In the genomic region with DNA sequence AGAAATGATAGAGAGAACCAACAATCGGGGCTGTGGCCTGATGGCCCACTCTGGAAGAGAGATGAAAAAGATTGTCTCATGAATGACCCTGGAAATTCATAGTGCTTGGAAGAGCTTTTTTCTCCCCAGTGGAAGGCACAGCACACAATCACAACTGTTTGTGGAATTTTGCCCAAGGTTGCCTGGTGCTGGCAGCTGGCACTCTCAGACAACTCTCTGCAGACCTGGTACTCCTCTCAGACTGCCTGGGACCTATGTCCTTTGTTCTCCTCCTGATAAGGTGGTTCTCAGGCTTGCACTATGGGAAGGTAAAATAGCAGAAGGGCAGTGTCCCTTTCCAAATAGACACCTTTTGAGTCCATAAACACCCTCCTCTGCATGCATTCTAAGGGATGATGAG, we compare ENCODE assay signal across 24 cellular contexts.
"Had no signal": no experiment of that assay in that cellular context is flagged by ENCODE, and none has a peak within 500 bp of the region (broad histone marks: within the 10 kb centered on the region; RNA-seq: fewer than 3 reads in every experiment).

No MANE protein-coding gene starts in this region.

- H3K9me3 ChIP-seq: colonic mucosa, esophagus muscularis mucosa, gastrocnemius medialis, heart left ventricle, left ventricle myocardium inferior, lower lobe of right lung, mucosa of descending colon had no signal

- H2AFZ ChIP-seq: hepatocyte had no signal

- H3K4me3 ChIP-seq: colonic mucosa, esophagus muscularis mucosa, gastrocnemius medialis, heart left ventricle, hepatocyte, left ventricle myocardium inferior, lower lobe of right lung, mucosa of descending colon had no signal

- H3K79me2 ChIP-seq: hepatocyte had no signal

- ATAC-seq: effector memory CD8-positive, alpha-beta T cell; gastrocnemius medialis; heart left ventricle; left colon; left lobe of liver; lower lobe of right lung; mucosa of descending colon had no signal

- H3K4me1 ChIP-seq: colonic mucosa, esophagus muscularis mucosa, gastrocnemius medialis, lower lobe of right lung had no signal

- DNase-seq: colonic mucosa; cortex of kidney; effector CD8-positive, alpha-beta T cell; effector memory CD8-positive, alpha-beta T cell; endodermal cell; foreskin melanocyte; gastrocnemius medialis; heart left ventricle; hypothalamus; immature natural killer cell; islet precursor cell; kidney; kidney glomerular epithelial cell; left colon; left ventricle myocardium inferior; lower lobe of right lung; mesenchymal stem cell; mucosa of descending colon; naive B cell had no signal

- H3K27ac ChIP-seq: colonic mucosa, epithelial cell of prostate, esophagus muscularis mucosa, gastrocnemius medialis, heart left ventricle, hepatocyte, left ventricle myocardium inferior, lower lobe of right lung had no signal

- H3K36me3 ChIP-seq: colonic mucosa, esophagus muscularis mucosa, gastrocnemius medialis, heart left ventricle, left ventricle myocardium inferior, lower lobe of right lung had no signal

- H3K4me2 ChIP-seq: hepatocyte had no signal

- FAIRE-seq: endometrium, kidney had no signal

- H3K27me3 ChIP-seq: colonic mucosa, esophagus muscularis mucosa, gastrocnemius medialis, heart left ventricle had no signal
